21 cellular contexts compared by ENCODE assay signal in the genomic region with DNA sequence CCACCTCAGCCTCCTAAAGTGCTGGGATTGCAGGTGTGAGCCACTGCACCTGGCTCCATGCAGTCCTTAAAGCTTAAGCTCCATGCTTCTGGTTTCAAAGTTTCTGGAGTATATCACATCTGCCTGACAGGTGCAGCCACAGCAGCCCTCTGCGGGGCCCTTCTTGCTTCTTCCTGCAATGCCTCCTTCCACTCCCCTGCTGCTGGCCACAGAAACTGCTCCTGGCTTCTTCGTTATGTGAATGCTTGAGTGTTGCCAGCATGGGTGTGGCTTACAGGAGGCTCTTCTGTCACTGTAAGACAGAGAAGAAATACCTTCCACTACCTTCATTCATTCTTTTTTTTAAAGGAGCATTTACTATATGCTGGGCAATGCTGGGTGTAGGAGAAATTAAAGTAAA. TPM values are rescaled to one million over a fixed set of nuclear protein-coding genes. Genes with fewer than 3 reads are reported as not detected.
A peak's percentile ranks its signal among the peaks of the same experiment; 100 is the strongest.
DNase-seq lines count a peak whose midpoint lies in the region; ATAC-seq and TF ChIP-seq lines count a peak whose summit lies in the region.
"Had no signal": no experiment of that assay in that cellular context is flagged by ENCODE, and none has a peak within 500 bp of the region (broad histone marks: within the 10 kb centered on the region; RNA-seq: fewer than 3 reads in every experiment).

No MANE protein-coding gene starts in this region.

- H3K4me3 Mint-ChIP-seq in GM23338 (no peak overlapping the region), WTC11 (no peak overlapping the region)
- no peak overlapping the region for H3K4me3 Mint-ChIP-seq in activated naive CD4-positive, alpha-beta T cell treated with anti-CD3 and anti-CD28 coated beads for 36 hours

- H3K4me1 Mint-ChIP-seq in GM23338 (peaks cover 25% of the 10 kb centered on the region), WTC11 (peaks cover 21% of the 10 kb centered on the region)
- no peaks in the 10 kb centered on the region for H3K4me1 Mint-ChIP-seq in activated naive CD4-positive, alpha-beta T cell treated with anti-CD3 and anti-CD28 coated beads for 36 hours (ENCODE audit: low read depth)

- POLR2A ChIA-PET in WTC11 (lab: Charles Lee), result interaction anchor here (1.2 kb wide), 1 partner anchor 12 kb away, joined by 3 read pairs; no protein-coding TSS in a partner anchor

- H3K9me3 Mint-ChIP-seq in GM23338, result no peaks in the 10 kb centered on the region; the same call in 2 of the 3 replicates
- H3K9me3 Mint-ChIP-seq in WTC11, result no peaks in the 10 kb centered on the region
- H3K9me3 Mint-ChIP-seq in activated naive CD4-positive, alpha-beta T cell treated with anti-CD3 and anti-CD28 coated beads for 36 hours, result no peaks in the 10 kb centered on the region

- H3K36me3 Mint-ChIP-seq in GM23338 (ENCODE audit: low read depth), result no peaks in the 10 kb centered on the region
- no peaks in the 10 kb centered on the region for H3K36me3 Mint-ChIP-seq in WTC11
- H3K36me3 Mint-ChIP-seq in activated naive CD4-positive, alpha-beta T cell treated with anti-CD3 and anti-CD28 coated beads for 36 hours (ENCODE audit: low read depth), result no peaks in the 10 kb centered on the region

- no peaks in the 10 kb centered on the region for H3K79me2 ChIP-seq in GM23338 (replicated peaks; ENCODE audit: insufficient read depth)
- H3K79me2 ChIP-seq in MM.1S (ENCODE audit: low read length), result no peaks in the 10 kb centered on the region

- peaks cover 10% of the 10 kb centered on the region for H3K4me1 ChIP-seq in GM23338 (ENCODE audit: insufficient read depth)
- H3K4me1 ChIP-seq in MM.1S (ENCODE audit: low read length), result no peaks in the 10 kb centered on the region
- H3K4me1 ChIP-seq in left lung, result no peaks in the 10 kb centered on the region
- H3K4me1 ChIP-seq: BE2C, Peyer's patch had no signal

- no peak overlapping the region for H3K9ac ChIP-seq in MM.1S (ENCODE audit: low read length)
- H3K9ac ChIP-seq: GM23248 had no signal

- no peaks in the 10 kb centered on the region for H3K9me3 ChIP-seq in MM.1S (replicated peaks; ENCODE audit: insufficient read depth, low read length)
- no peaks in the 10 kb centered on the region for H3K9me3 ChIP-seq in left lung
- H3K9me3 ChIP-seq: BE2C, Peyer's patch had no signal

- DNase-seq in GM23338 (ENCODE audit: low spot score) (no peak), MM.1S (peak; percentile 30), WTC11 (ENCODE audit: low spot score) (no peak), left lung (no peak), superior temporal gyrus (ENCODE audit: extremely low spot score) (no peak)
- DNase-seq in activated naive CD4-positive, alpha-beta T cell treated with anti-CD3 and anti-CD28 coated beads for 36 hours, result no peak
- DNase-seq: BE2C, DMS53, GM23248, KG1, MV-4-11, NCI-H1105 treated with DMSO at 0.1 percent for 48 hours, NCI-H1694, NCI-H2081 treated with DMSO at 0.1 percent for 48 hours, NCI-H774, Peyer's patch had no signal

- H3K9me2 ChIP-seq in GM23338 (ENCODE audit: insufficient read depth) (no peaks in the 10 kb centered on the region), MM.1S (replicated peaks; ENCODE audit: insufficient read depth, low read length) (no peaks in the 10 kb centered on the region)

- H3K27me3 ChIP-seq in GM23338 (ENCODE audit: insufficient read depth) (no peaks in the 10 kb centered on the region), MM.1S (replicated peaks; ENCODE audit: insufficient read depth, low read length) (no peaks in the 10 kb centered on the region), left lung (no peaks in the 10 kb centered on the region)
- H3K27me3 ChIP-seq: BE2C, Peyer's patch had no signal

- no peak overlapping the region for H2AFZ ChIP-seq in GM23338
- no peak overlapping the region for H2AFZ ChIP-seq in MM.1S (ENCODE audit: low read length)
- H2AFZ ChIP-seq: GM23248 had no signal

- intact Hi-C loops in left lung (cut with DNase I), result no loop called here
- intact Hi-C loops in activated naive CD4-positive, alpha-beta T cell treated with anti-CD3 and anti-CD28 coated beads for 36 hours (cut with micrococcal nuclease), result no loop called here

- H4K20me1 ChIP-seq in GM23338 (replicated peaks; ENCODE audit: insufficient read depth) (no peaks in the 10 kb centered on the region), MM.1S (ENCODE audit: insufficient read depth, low read length) (no peaks in the 10 kb centered on the region)

- CTCF ChIA-PET in WTC11 (lab: Charles Lee), result interaction anchor here (7.0 kb wide), 1 partner anchor 10 kb away, joined by 72 read pairs; the partner anchor contains the start of gene CCBE1
- CTCF ChIA-PET in activated naive CD4-positive, alpha-beta T cell treated with anti-CD3 and anti-CD28 coated beads for 36 hours (lab: Charles Lee), result no interaction called here

- H3K4me3 ChIP-seq in GM23338 (no peak overlapping the region), MM.1S (ENCODE audit: low read length) (no peak overlapping the region), left lung (no peak overlapping the region)
- H3K4me3 ChIP-seq: GM23248, Peyer's patch had no signal

- H3K27ac Mint-ChIP-seq in GM23338 (no peak overlapping the region), WTC11 (no peak overlapping the region)
- H3K27ac Mint-ChIP-seq in activated naive CD4-positive, alpha-beta T cell treated with anti-CD3 and anti-CD28 coated beads for 36 hours, result no peak overlapping the region

- H3K36me3 ChIP-seq in GM23338 (ENCODE audit: insufficient read depth), result no peaks in the 10 kb centered on the region
- no peaks in the 10 kb centered on the region for H3K36me3 ChIP-seq in MM.1S (replicated peaks; ENCODE audit: insufficient read depth, low read length)
- H3K36me3 ChIP-seq in left lung, result no peaks in the 10 kb centered on the region
- H3K36me3 ChIP-seq: BE2C, Peyer's patch had no signal

- H3K27ac ChIP-seq in GM23338 (ENCODE audit: low read depth) (no peak overlapping the region), MM.1S (ENCODE audit: low read length) (no peak overlapping the region), left lung (no peak overlapping the region)
- H3K27ac ChIP-seq: GM23248, Peyer's patch had no signal

- H3K4me2 ChIP-seq in GM23338 (no peak overlapping the region), MM.1S (ENCODE audit: low read depth, low read length) (no peak overlapping the region)

- H3F3A ChIP-seq in GM23338 (replicated peaks; ENCODE audit: low read depth) (no peaks in the 10 kb centered on the region), MM.1S (ENCODE audit: insufficient read depth, low read length) (no peaks in the 10 kb centered on the region)

- no peaks in the 10 kb centered on the region for H3K27me3 Mint-ChIP-seq in GM23338 (ENCODE audit: insufficient read depth, low read depth, poor library complexity)
- H3K27me3 Mint-ChIP-seq in WTC11 (ENCODE audit: low read depth), result no peaks in the 10 kb centered on the region
- H3K27me3 Mint-ChIP-seq in activated naive CD4-positive, alpha-beta T cell treated with anti-CD3 and anti-CD28 coated beads for 36 hours (ENCODE audit: low read depth), result no peaks in the 10 kb centered on the region

- ATAC-seq in GM23338 (peak; percentile 76), WTC11 (peak; percentile 49; the same call in 1 of the 2 replicates), left lung (peak; percentile 33), GM21825 (IDR thresholded peaks at IDR 0.05; ENCODE audit: unreplicated experiment) (no peak)
- ATAC-seq: HCT116, Right ventricle myocardium inferior had no signal

- TF ChIP-seq CTCF in GM23338 (conservative IDR thresholded peaks at IDR 0.05; ENCODE audit: low read depth in 2 of 2) (no peak), MM.1S (IDR thresholded peaks at IDR 0.05; ENCODE audit: low read length) (no peak), WTC11 (IDR thresholded peaks at IDR 0.05) (no peak), left lung (IDR thresholded peaks at IDR 0.05) (no peak)

TF ChIP-seq in GM23338, 12 proteins besides CTCF, POLR2A, EP300 and RAD21 (continues in another document):
- TF ChIP-seq ZNF114 (CRISPR knock-in tag; IDR thresholded peaks at IDR 0.05) (no peak), EZH2phosphoT487 (IDR thresholded peaks at IDR 0.05; ENCODE audit: unreplicated experiment) (no peak)

TF ChIP-seq in WTC11, 78 proteins besides CTCF, POLR2A, EP300 and RAD21 (continues in another document):
- no peak for TF ChIP-seq ZMAT4 (CRISPR knock-in tag; IDR thresholded peaks at IDR 0.05)
- no peak for TF ChIP-seq TCF7 (CRISPR knock-in tag; IDR thresholded peaks at IDR 0.05; ENCODE audit: low read depth)
- TF ChIP-seq ZNF263 (CRISPR knock-in tag; IDR thresholded peaks at IDR 0.05; ENCODE audit: low read depth), result no peak
- no peak for TF ChIP-seq TEAD4 (CRISPR knock-in tag; IDR thresholded peaks at IDR 0.05)
- TF ChIP-seq AR (CRISPR knock-in tag; IDR thresholded peaks at IDR 0.05), result no peak

RNA-seq across cellular contexts. Expression of gene CCBE1, which starts 10.1 kb away (rescaled TPM):
- 2.1 and 3.5 TPM in 2 replicates for total RNA-seq in GM23338 (2014; rRNA removed; shearing (Covaris generic))
- polyA plus RNA-seq in GM23338 (2016; fragmentation: Nextera tagmentation; extraction: Ambion mirVana), result 1.2 and 2.6 TPM in 2 replicates
- total RNA-seq in WTC11 (2021) (8.0 to 9.7 TPM (median 9.7 TPM) in 3 replicates), left lung (10 to 100 TPM; 16.0 to 34.4 TPM)
- total RNA-seq in activated naive CD4-positive, alpha-beta T cell treated with anti-CD3 and anti-CD28 coated beads for 36 hours, result not detected
- total RNA-seq: A673, NCI-H460 had no signal
